In genomic region chr6:35515939-35516338, GRCh38 we compare ENCODE assay signal across 6 cellular contexts. TPM values are rescaled to one million over a fixed set of nuclear protein-coding genes. Genes with fewer than 3 reads are reported as not detected.
"Had no signal": no experiment of that assay in that cellular context is flagged by ENCODE, and none has a peak within 500 bp of the region (broad histone marks: within the 10 kb centered on the region; RNA-seq: fewer than 3 reads in every experiment).

No MANE protein-coding gene starts in this region.

RNA-seq across cellular contexts. Expression of gene TULP1, which starts 3.2 kb away (rescaled TPM):
- total RNA-seq: HT1080, LHCN-M2, MCF 10A, Right ventricle myocardium inferior, SJCRH30 had no signal
- polyA plus RNA-seq: IgD-negative memory B cell had no signal

RNA-seq across cellular contexts. Expression of gene TEAD3, which starts 19.1 kb away (rescaled TPM):
- polyA plus RNA-seq: IgD-negative memory B cell had no signal
